In the genomic region with DNA sequence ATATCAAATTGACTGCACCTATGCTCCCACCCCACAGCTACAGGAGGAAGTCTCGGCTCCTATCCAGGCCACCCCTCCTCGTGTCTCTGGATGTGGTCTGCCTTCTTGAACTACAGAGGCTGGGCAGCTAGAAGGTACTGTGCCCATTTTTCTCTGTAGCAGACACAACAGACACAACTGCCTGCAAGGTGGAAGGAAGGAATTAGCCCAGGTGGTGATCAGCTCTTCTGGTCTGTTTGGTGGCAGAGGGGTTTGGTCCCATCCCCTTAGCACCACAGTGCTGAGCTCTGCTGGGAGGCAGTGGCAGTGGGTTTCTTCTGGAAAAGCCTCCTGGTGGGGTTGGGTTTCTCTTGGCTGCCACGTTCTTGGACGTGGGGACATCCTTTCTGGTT, we compare ENCODE assay signal across 22 cellular contexts.
"Had no signal": no experiment of that assay in that cellular context is flagged by ENCODE, and none has a peak within 500 bp of the region (broad histone marks: within the 10 kb centered on the region; RNA-seq: fewer than 3 reads in every experiment).

No MANE protein-coding gene starts in this region.

- H3K27ac Mint-ChIP-seq: naive thymus-derived CD4-positive, alpha-beta T cell; natural killer cell; nephron; neural progenitor cell; progenitor cell of endocrine pancreas; stimulated activated effector memory CD8-positive, alpha-beta T cell treated with anti-CD3 and anti-CD28 coated beads, Interleukin-12 subunit alpha, Interleukin-12 subunit beta, amount 100 ng/mL, for 72 hours; stimulated activated naive B cell treated with anti-CD40 and anti-IgM and Interleukin-4, amounts not matched to agents 10 μg/mL and 1 μg/mL and 100 μg/mL, for 72 hours; stimulated activated naive CD8-positive, alpha-beta T cell treated with anti-CD3 and anti-CD28 coated beads, Interleukin-15, Interleukin-2, amounts not matched to agents 100 ng/mL and 50 ng/mL, for 24 hours had no signal

- H3K4me3 Mint-ChIP-seq: naive thymus-derived CD4-positive, alpha-beta T cell; natural killer cell; nephron; neural progenitor cell; stimulated activated effector memory CD8-positive, alpha-beta T cell treated with anti-CD3 and anti-CD28 coated beads, Interleukin-12 subunit alpha, Interleukin-12 subunit beta, amount 100 ng/mL, for 72 hours; stimulated activated naive B cell treated with anti-CD40 and anti-IgM and Interleukin-4, amounts not matched to agents 10 μg/mL and 1 μg/mL and 100 μg/mL, for 72 hours; stimulated activated naive CD8-positive, alpha-beta T cell treated with anti-CD3 and anti-CD28 coated beads, Interleukin-15, Interleukin-2, amounts not matched to agents 100 ng/mL and 50 ng/mL, for 24 hours had no signal

- H3K4me1 Mint-ChIP-seq: natural killer cell; nephron; stimulated activated effector memory CD8-positive, alpha-beta T cell treated with anti-CD3 and anti-CD28 coated beads, Interleukin-12 subunit alpha, Interleukin-12 subunit beta, amount 100 ng/mL, for 72 hours; stimulated activated naive B cell treated with anti-CD40 and anti-IgM and Interleukin-4, amounts not matched to agents 10 μg/mL and 1 μg/mL and 100 μg/mL, for 72 hours had no signal

- H3K9me3 Mint-ChIP-seq: naive thymus-derived CD4-positive, alpha-beta T cell; natural killer cell; nephron; neural progenitor cell; stimulated activated effector memory CD8-positive, alpha-beta T cell treated with anti-CD3 and anti-CD28 coated beads, Interleukin-12 subunit alpha, Interleukin-12 subunit beta, amount 100 ng/mL, for 72 hours; stimulated activated naive B cell treated with anti-CD40 and anti-IgM and Interleukin-4, amounts not matched to agents 10 μg/mL and 1 μg/mL and 100 μg/mL, for 72 hours; stimulated activated naive CD8-positive, alpha-beta T cell treated with anti-CD3 and anti-CD28 coated beads, Interleukin-15, Interleukin-2, amounts not matched to agents 100 ng/mL and 50 ng/mL, for 24 hours had no signal

- DNase-seq: naive thymus-derived CD4-positive, alpha-beta T cell; natural killer cell; occipital lobe; pancreas; psoas muscle; right cardiac atrium; small intestine; stimulated activated CD4-positive, alpha-beta T cell treated with anti-CD3 and anti-CD28 coated beads, Interleukin-15, amount 100 ng/mL, for 24 hours; stimulated activated CD4-positive, alpha-beta T cell treated with anti-CD3 and anti-CD28 coated beads, Interleukin-2, amount 100 ng/mL, for 24 hours; stimulated activated CD4-positive, alpha-beta T cell treated with anti-CD3 and anti-CD28 coated beads, Interleukin-2, amount 100 ng/mL, for 48 hours; stimulated activated CD4-positive, alpha-beta T cell treated with anti-CD3 and anti-CD28 coated beads, Interleukin-4, amount 100 ng/mL, for 24 hours; stimulated activated naive B cell treated with anti-CD40 and anti-IgM and Interleukin-4, amounts not matched to agents 10 μg/mL and 1 μg/mL and 100 μg/mL, for 72 hours; stimulated activated naive CD4-positive, alpha-beta T cell treated with Interleukin-2 at 50 U/mL for 16 hours; stomach; thyroid gland; trophoblast cell; upper lobe of left lung had no signal

- ATAC-seq: naive thymus-derived CD4-positive, alpha-beta T cell; natural killer cell; pancreas; psoas muscle; stimulated activated effector memory CD8-positive, alpha-beta T cell treated with anti-CD3 and anti-CD28 coated beads, Interleukin-12 subunit alpha, Interleukin-12 subunit beta, amount 100 ng/mL, for 72 hours; stimulated activated naive B cell treated with anti-CD40 and anti-IgM and Interleukin-4, amounts not matched to agents 10 μg/mL and 1 μg/mL and 100 μg/mL, for 72 hours had no signal

- H3K36me3 Mint-ChIP-seq: naive thymus-derived CD4-positive, alpha-beta T cell; natural killer cell; neural progenitor cell; stimulated activated effector memory CD8-positive, alpha-beta T cell treated with anti-CD3 and anti-CD28 coated beads, Interleukin-12 subunit alpha, Interleukin-12 subunit beta, amount 100 ng/mL, for 72 hours; stimulated activated naive B cell treated with anti-CD40 and anti-IgM and Interleukin-4, amounts not matched to agents 10 μg/mL and 1 μg/mL and 100 μg/mL, for 72 hours had no signal

- H3K27me3 Mint-ChIP-seq: progenitor cell of endocrine pancreas had no signal
